Comparison of ENCODE assay signal across 1 cellular context in genomic region chr10:59817806-59818205, GRCh38.
TF ChIP-seq lines count a peak whose summit lies in the region.

No MANE protein-coding gene starts in this region.

TF ChIP-seq in GM23338, 12 proteins besides CTCF, POLR2A, EP300 and RAD21 (continued from another document):
- TF ChIP-seq ZNF462 (CRISPR knock-in tag; IDR thresholded peaks at IDR 0.05) (no peak), STAT1 (IDR thresholded peaks at IDR 0.05; ENCODE audit: unreplicated experiment) (no peak), ETS1 (IDR thresholded peaks at IDR 0.05) (no peak), POLR2AphosphoS5 (IDR thresholded peaks at IDR 0.05; ENCODE audit: low read depth) (no peak), REST (IDR thresholded peaks at IDR 0.05; ENCODE audit: unreplicated experiment) (no peak), ZNF331 (CRISPR knock-in tag; IDR thresholded peaks at IDR 0.05; ENCODE audit: low read depth) (no peak)
TF ChIP-seq in GM23338: peak in this region for 0.
